In the genomic region with DNA sequence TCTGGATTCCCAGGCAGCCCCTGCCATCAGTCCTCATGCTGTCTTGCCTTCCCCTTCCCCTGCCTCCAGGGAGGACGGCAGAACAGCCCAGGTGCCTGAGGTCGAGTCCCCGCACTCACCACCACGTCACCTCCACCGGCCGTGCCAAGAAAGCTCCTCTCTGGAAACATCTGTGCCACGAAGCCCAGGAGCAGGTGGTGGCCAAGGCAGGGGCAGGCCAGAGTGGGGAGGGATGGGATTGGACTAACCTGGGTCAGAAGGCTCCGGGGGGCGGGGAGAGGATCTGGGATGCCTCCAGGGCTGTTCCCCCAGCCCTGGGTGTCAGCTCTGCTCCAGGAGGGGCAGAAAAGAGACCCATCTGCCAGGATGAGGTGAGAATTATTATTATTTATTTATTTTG, we compare ENCODE assay signal across 25 cellular contexts. TPM values are rescaled to one million over a fixed set of nuclear protein-coding genes. Genes with fewer than 3 reads are reported as not detected.
"Had no signal": no experiment of that assay in that cellular context is flagged by ENCODE, and none has a peak within 500 bp of the region (broad histone marks: within the 10 kb centered on the region; RNA-seq: fewer than 3 reads in every experiment).

No MANE protein-coding gene starts in this region.

- H3K27ac ChIP-seq: adrenal gland, ascending aorta, brain microvascular endothelial cell, foreskin keratinocyte, neural progenitor cell, sigmoid colon, testis, uterus had no signal

- H3K9ac ChIP-seq: neural progenitor cell had no signal

- H3K9me3 ChIP-seq: adrenal gland, ascending aorta, sigmoid colon, testis, uterus had no signal

- H3K27me3 ChIP-seq: adrenal gland, ascending aorta, brain microvascular endothelial cell, testis, uterus had no signal

- H2AFZ ChIP-seq: neural progenitor cell had no signal

- DNase-seq: activated B cell treated with CpG ODN at 0.5 μM for 24 hours; activated CD4-positive, alpha-beta T cell treated with anti-CD3 and anti-CD28 coated beads for 36 hours; activated CD4-positive, alpha-beta T cell treated with anti-CD3 and anti-CD28 coated beads, Interleukin-2, amount 50 U/mL, for 48 hours; activated CD8-positive, alpha-beta memory T cell treated with anti-CD3 and anti-CD28 coated beads, Interleukin-2, amount 50 U/mL, for 48 hours; activated naive CD4-positive, alpha-beta T cell; activated T-cell treated with anti-CD3 and anti-CD28 coated beads, Interleukin-2, amount 50 U/mL, for 4 hours; adrenal gland; brain microvascular endothelial cell; central memory CD4-positive, alpha-beta T cell; effector memory CD4-positive, alpha-beta T cell; foreskin keratinocyte; naive thymus-derived CD8-positive, alpha-beta T cell; retina; sigmoid colon; stimulated activated CD4-positive, alpha-beta T cell treated with anti-CD3 and anti-CD28 coated beads, Interleukin-15, amount 100 ng/mL, for 24 hours; testis; trophoblast cell; uterus had no signal

- H3K4me2 ChIP-seq: neural progenitor cell, smooth muscle cell had no signal

- ATAC-seq: activated CD4-positive, alpha-beta T cell treated with anti-CD3 and anti-CD28 coated beads for 36 hours; activated T-cell treated with anti-CD3 and anti-CD28 coated beads, Interleukin-2, amount 50 U/mL, for 4 hours; foreskin keratinocyte; naive thymus-derived CD8-positive, alpha-beta T cell; stimulated activated memory B cell treated with anti-CD40 and anti-IgM and Interleukin-4, amounts not matched to agents 10 μg/mL and 1 μg/mL and 100 μg/mL, for 72 hours had no signal

- H3K4me1 ChIP-seq: adrenal gland, ascending aorta, foreskin keratinocyte, uterus had no signal

- H3K36me3 ChIP-seq: adrenal gland, ascending aorta, brain microvascular endothelial cell, neural progenitor cell, sigmoid colon, uterus had no signal

- H3K4me3 ChIP-seq: adrenal gland, ascending aorta, lung, neural progenitor cell, sigmoid colon, smooth muscle cell, testis, uterus had no signal

RNA-seq across cellular contexts. Expression of a gene that starts 7.4 kb away (rescaled TPM):
- total RNA-seq: activated B cell treated with CpG ODN at 0.5 μM for 24 hours; activated CD4-positive, alpha-beta T cell treated with anti-CD3 and anti-CD28 coated beads for 36 hours; activated CD8-positive, alpha-beta memory T cell treated with anti-CD3 and anti-CD28 coated beads for 36 hours; activated T-cell treated with anti-CD3 and anti-CD28 coated beads, Interleukin-2, amount 50 U/mL, for 4 hours; activated T-helper 2 cell treated with anti-CD3 and anti-CD28 coated beads, Interferon-gamma antibody, Interleukin-2, Interleukin-4, amounts not matched to agents 10 μg/mL and 5 μg/mL and 100 μg/mL, durations not matched to agents 14 hours and 24 hours and 36 hours; ascending aorta; foreskin keratinocyte; naive thymus-derived CD8-positive, alpha-beta T cell; sigmoid colon; smooth muscle cell had no signal
- polyA plus RNA-seq: foreskin keratinocyte; naive thymus-derived CD8-positive, alpha-beta T cell; smooth muscle cell had no signal

RNA-seq across cellular contexts. Expression of a gene that starts 30.4 kb away (rescaled TPM):
- total RNA-seq: ascending aorta had no signal
